10 cellular contexts compared by ENCODE assay signal in the genomic region with DNA sequence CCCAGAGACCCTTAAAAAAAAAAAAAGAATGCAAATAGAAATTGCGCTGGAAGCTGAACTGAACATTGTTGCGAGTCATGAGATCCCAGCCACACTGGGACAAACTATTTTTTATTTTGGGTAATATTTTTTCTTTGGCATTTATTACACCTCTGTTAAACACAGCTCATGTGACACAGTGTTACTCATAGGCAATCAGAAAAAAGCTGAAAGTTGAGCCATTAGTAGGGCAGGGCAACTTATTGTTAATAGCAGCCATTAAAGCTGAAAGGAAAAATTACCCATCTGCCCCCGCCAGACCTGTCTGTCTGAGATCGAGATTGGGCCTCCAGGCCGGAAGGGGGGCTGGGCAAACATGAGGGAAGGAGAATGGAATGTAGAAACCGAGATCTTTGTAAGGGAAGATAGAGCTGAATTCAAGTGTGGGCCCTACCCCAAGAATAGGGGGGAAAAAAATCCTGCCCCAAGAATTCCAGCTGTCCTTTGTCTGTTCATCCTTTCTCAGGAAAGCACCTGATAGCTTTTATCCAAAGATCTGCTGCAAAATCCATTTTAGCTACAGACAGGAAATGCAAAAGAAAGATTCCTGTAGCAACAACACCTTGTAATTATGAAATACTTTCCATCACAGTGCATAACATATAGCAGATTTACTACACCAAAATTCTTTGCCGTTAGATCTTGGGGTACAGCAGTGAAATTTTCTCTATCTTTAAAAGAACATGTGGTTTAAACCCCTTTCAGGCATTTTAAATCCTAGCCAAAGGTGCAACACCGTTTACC.
DNase-seq lines count a peak whose midpoint lies in the region; ATAC-seq and TF ChIP-seq lines count a peak whose summit lies in the region.
"Had no signal": no experiment of that assay in that cellular context is flagged by ENCODE, and none has a peak within 500 bp of the region (broad histone marks: within the 10 kb centered on the region; RNA-seq: fewer than 3 reads in every experiment).

No MANE protein-coding gene starts in this region.

- no peak overlapping the region for H3K4me3 Mint-ChIP-seq in T-cell

- no peaks in the 10 kb centered on the region for H3K9me3 ChIP-seq in esophagus (ENCODE audit: control insufficient read depth in 2 of 2, insufficient read depth in 1 of 2, low read depth in 1 of 2, low read length in 1 of 2)

- H3K4me1 Mint-ChIP-seq in T-cell: no peaks in the 10 kb centered on the region

- DNase-seq in DMS 273 treated with DMSO at 0.1 percent for 48 hours (lab: John Stamatoyannopoulos, UW) (peak; percentile 33), NCI-H69 (lab: John Stamatoyannopoulos, UW) (peak; percentile 87), omental fat pad (ENCODE audit: low spot score) (no peak), T-cell (no peak), GOT3 (lab: John Stamatoyannopoulos, UW) (no peak)
- DNase-seq: activated CD4-positive, CD25-positive, alpha-beta regulatory T cell treated with anti-CD3 and anti-CD28 coated beads, Interleukin-2, amount 50 U/mL, for 72 hours; stimulated activated naive CD4-positive, alpha-beta T cell treated with Interleukin-2 at 50 U/mL for 16 hours had no signal

- H3K4me1 ChIP-seq in esophagus (ENCODE audit: control insufficient read depth in 2 of 2, insufficient read depth in 2 of 2, low read length in 1 of 2): peaks cover 0 to 11% of the 10 kb centered on the region in 2 donors

- 30 to 35% methylated on average over 8 of the region's 8 CpGs for WGBS in esophagus, 2 donors

- no peaks in the 10 kb centered on the region for H3K9me3 Mint-ChIP-seq in T-cell

- H3K27me3 ChIP-seq in esophagus (ENCODE audit: control insufficient read depth in 1 of 2, insufficient read depth in 2 of 2, low read length in 2 of 2): no peaks in the 10 kb centered on the region

- peak; percentile 49 for ATAC-seq in omental fat pad (ENCODE audit: low FRiP score)
- no peak for ATAC-seq in GM18861 (IDR thresholded peaks at IDR 0.05; ENCODE audit: unreplicated experiment)
- no peak for ATAC-seq in T-cell (replicated peaks in 1 of 4)
- ATAC-seq in HG03196 (IDR thresholded peaks at IDR 0.05; ENCODE audit: unreplicated experiment): no peak

- H3K36me3 ChIP-seq in esophagus (ENCODE audit: control insufficient read depth in 2 of 2, insufficient read depth in 2 of 2, low read length in 1 of 2): no peaks in the 10 kb centered on the region

- CTCF ChIA-PET in T-cell (lab: Charles Lee): no interaction called here

- POLR2A ChIA-PET in T-cell (lab: Charles Lee): no interaction called here

- peak overlapping the region; percentile 78 to 97 for H3K27ac ChIP-seq in esophagus (ENCODE audit: low read depth in 2 of 2, low read length in 1 of 2)

- no peak overlapping the region for H3K27ac Mint-ChIP-seq in T-cell

- TF ChIP-seq CTCF in omental fat pad (IDR thresholded peaks at IDR 0.05): no peak

- H3K4me3 ChIP-seq in esophagus (ENCODE audit: low read depth in 1 of 2, low read length in 2 of 2): no peak overlapping the region

- H3K27me3 Mint-ChIP-seq in T-cell: peaks cover 2 to 6% of the 10 kb centered on the region in 2 donors

- no peaks in the 10 kb centered on the region for H3K36me3 Mint-ChIP-seq in T-cell

Comparison
In these comparisons a context has a peak if more than half of its experiments do, and no peak if none do; other contexts are left out.
1. DNase-seq: peak in DMS 273 treated with DMSO at 0.1 percent for 48 hours (single experiment) and NCI-H69 (single experiment); none in omental fat pad (single experiment), T-cell (0 of 34) and GOT3 (single experiment).